12 cellular contexts compared by ENCODE assay signal in genomic region chr15:69762373-69763148, GRCh38.
A peak's percentile ranks its signal among the peaks of the same experiment; 100 is the strongest.
DNase-seq lines count a peak whose midpoint lies in the region; ATAC-seq and TF ChIP-seq lines count a peak whose summit lies in the region.
"Had no signal": no experiment of that assay in that cellular context is flagged by ENCODE, and none has a peak within 500 bp of the region (broad histone marks: within the 10 kb centered on the region; RNA-seq: fewer than 3 reads in every experiment).

No MANE protein-coding gene starts in this region.

- H3K4me1 Mint-ChIP-seq in MCF 10A (ENCODE audit: insufficient read depth, unreplicated experiment) (peaks cover 23% of the 10 kb centered on the region), osteocyte (ENCODE audit: unreplicated experiment) (peaks cover 23% of the 10 kb centered on the region)

- H3K27me3 ChIP-seq in breast epithelium (no peaks in the 10 kb centered on the region), upper lobe of right lung (no peaks in the 10 kb centered on the region)

- no peak overlapping the region for H3K27ac Mint-ChIP-seq in MCF 10A (ENCODE audit: low read depth, unreplicated experiment)
- H3K27ac Mint-ChIP-seq in activated naive CD4-positive, alpha-beta T cell treated with anti-CD3 and anti-CD28 coated beads, Interleukin-2, amount 50 U/mL, for 72 hours, result peak overlapping the region; percentile 57 to 85
- H3K27ac Mint-ChIP-seq in osteocyte (ENCODE audit: unreplicated experiment), result no peak overlapping the region

- CTCF ChIA-PET in MCF 10A (lab: Yijun Ruan, JAX), result interaction anchor here (1.1 kb wide), 1 partner anchor 9 kb away, joined by 4 read pairs; no protein-coding TSS in a partner anchor

- H3K9me3 ChIP-seq in breast epithelium (peaks cover 0 to 4% of the 10 kb centered on the region in 2 donors), upper lobe of right lung (no peaks in the 10 kb centered on the region)

- DNase-seq in MCF 10A (ENCODE audit: unreplicated experiment) (peak; percentile 24), breast epithelium (ENCODE audit: low spot score in 2 of 2) (no peak), MV-4-11 (lab: John Stamatoyannopoulos, UW) (peak; percentile 4), osteocyte (ENCODE audit: extremely low spot score, unreplicated experiment) (no peak), upper lobe of right lung (no peak)
- DNase-seq in activated naive CD4-positive, alpha-beta T cell treated with anti-CD3 and anti-CD28 coated beads, Interleukin-2, amount 50 U/mL, for 72 hours (ENCODE audit: low spot score in 2 of 2), result no peak
- DNase-seq: hippocampal formation, NCI-H1436 had no signal

- H3K27me3 Mint-ChIP-seq in MCF 10A (ENCODE audit: insufficient read depth, unreplicated experiment) (no peaks in the 10 kb centered on the region), osteocyte (ENCODE audit: unreplicated experiment) (peaks cover 14% of the 10 kb centered on the region)
- H3K27me3 Mint-ChIP-seq: central memory CD8-positive, alpha-beta T cell had no signal

- no peak overlapping the region for H3K4me3 ChIP-seq in breast epithelium
- no peak overlapping the region for H3K4me3 ChIP-seq in upper lobe of right lung

- TF ChIP-seq CTCF in MCF 10A (IDR thresholded peaks at IDR 0.05; ENCODE audit: unreplicated experiment) (no peak), breast epithelium (IDR thresholded peaks at IDR 0.05) (no peak), osteocyte (IDR thresholded peaks at IDR 0.05) (peak; percentile 14), upper lobe of right lung (IDR thresholded peaks at IDR 0.05) (no peak)

- no peak for TF ChIP-seq POLR2A in breast epithelium (IDR thresholded peaks at IDR 0.05)

- intact Hi-C loops in MCF 10A (cut with micrococcal nuclease) (no loop called here), breast epithelium (cut with DNase I; ENCODE audit: low total_unique reads) (no loop called here), upper lobe of right lung (cut with DNase I) (no loop called here)

- no peak overlapping the region for H3K27ac ChIP-seq in breast epithelium
- no peak overlapping the region for H3K27ac ChIP-seq in upper lobe of right lung

- H3K36me3 ChIP-seq in breast epithelium (no peaks in the 10 kb centered on the region), upper lobe of right lung (no peaks in the 10 kb centered on the region)

- H3K36me3 Mint-ChIP-seq in MCF 10A (ENCODE audit: insufficient read depth, unreplicated experiment), result no peaks in the 10 kb centered on the region
- H3K36me3 Mint-ChIP-seq in activated naive CD4-positive, alpha-beta T cell treated with anti-CD3 and anti-CD28 coated beads, Interleukin-2, amount 50 U/mL, for 72 hours, result peaks cover 8 to 46% of the 10 kb centered on the region in 2 donors
- H3K36me3 Mint-ChIP-seq in osteocyte (ENCODE audit: unreplicated experiment), result no peaks in the 10 kb centered on the region

- H3K4me1 ChIP-seq in breast epithelium (no peaks in the 10 kb centered on the region), upper lobe of right lung (peaks cover 27% of the 10 kb centered on the region)

- no peak for ATAC-seq in activated naive CD4-positive, alpha-beta T cell treated with anti-CD3 and anti-CD28 coated beads, Interleukin-2, amount 50 U/mL, for 72 hours
- no peak for ATAC-seq in upper lobe of right lung
- no peak for ATAC-seq in GM19455 (IDR thresholded peaks at IDR 0.05; ENCODE audit: unreplicated experiment)
- no peak for ATAC-seq in HG03159 (IDR thresholded peaks at IDR 0.05; ENCODE audit: unreplicated experiment)

- no TSS peak for BruUV-seq in MCF 10A (replicated peaks; lab: Mats Ljungman, UMichigan)

- no peak overlapping the region for H3K4me3 Mint-ChIP-seq in MCF 10A (ENCODE audit: unreplicated experiment)
- no peak overlapping the region for H3K4me3 Mint-ChIP-seq in osteocyte (ENCODE audit: unreplicated experiment)
- H3K4me3 Mint-ChIP-seq: central memory CD8-positive, alpha-beta T cell; neural crest cell had no signal

- no peaks in the 10 kb centered on the region for H3K9me3 Mint-ChIP-seq in MCF 10A (ENCODE audit: unreplicated experiment)
- H3K9me3 Mint-ChIP-seq in activated naive CD4-positive, alpha-beta T cell treated with anti-CD3 and anti-CD28 coated beads, Interleukin-2, amount 50 U/mL, for 72 hours, result peaks cover 5 to 10% of the 10 kb centered on the region in 2 donors
- peaks cover 7% of the 10 kb centered on the region for H3K9me3 Mint-ChIP-seq in osteocyte (ENCODE audit: unreplicated experiment)
- H3K9me3 Mint-ChIP-seq: central memory CD8-positive, alpha-beta T cell had no signal

- POLR2A ChIA-PET in MCF 10A (lab: Yijun Ruan, JAX), result interaction anchor here (0.6 kb wide), 2 partner anchors 29 to 115 kb away, joined by 3 read pairs; no protein-coding TSS in a partner anchor

Comparison
In these comparisons a context has a peak if more than half of its experiments do, and no peak if none do; other contexts are left out.
1. DNase-seq: peak in MCF 10A (single experiment) and MV-4-11 (single experiment); none in breast epithelium (0 of 2), activated naive CD4-positive, alpha-beta T cell treated with anti-CD3 and anti-CD28 coated beads, Interleukin-2, amount 50 U/mL, for 72 hours (0 of 2), osteocyte (single experiment) and upper lobe of right lung (single experiment).
2. H3K27ac Mint-ChIP-seq: peak in activated naive CD4-positive, alpha-beta T cell treated with anti-CD3 and anti-CD28 coated beads, Interleukin-2, amount 50 U/mL, for 72 hours (2 of 2); none in MCF 10A (single experiment) and osteocyte (single experiment).